1 cellular context compared by ENCODE assay signal in the genomic region with DNA sequence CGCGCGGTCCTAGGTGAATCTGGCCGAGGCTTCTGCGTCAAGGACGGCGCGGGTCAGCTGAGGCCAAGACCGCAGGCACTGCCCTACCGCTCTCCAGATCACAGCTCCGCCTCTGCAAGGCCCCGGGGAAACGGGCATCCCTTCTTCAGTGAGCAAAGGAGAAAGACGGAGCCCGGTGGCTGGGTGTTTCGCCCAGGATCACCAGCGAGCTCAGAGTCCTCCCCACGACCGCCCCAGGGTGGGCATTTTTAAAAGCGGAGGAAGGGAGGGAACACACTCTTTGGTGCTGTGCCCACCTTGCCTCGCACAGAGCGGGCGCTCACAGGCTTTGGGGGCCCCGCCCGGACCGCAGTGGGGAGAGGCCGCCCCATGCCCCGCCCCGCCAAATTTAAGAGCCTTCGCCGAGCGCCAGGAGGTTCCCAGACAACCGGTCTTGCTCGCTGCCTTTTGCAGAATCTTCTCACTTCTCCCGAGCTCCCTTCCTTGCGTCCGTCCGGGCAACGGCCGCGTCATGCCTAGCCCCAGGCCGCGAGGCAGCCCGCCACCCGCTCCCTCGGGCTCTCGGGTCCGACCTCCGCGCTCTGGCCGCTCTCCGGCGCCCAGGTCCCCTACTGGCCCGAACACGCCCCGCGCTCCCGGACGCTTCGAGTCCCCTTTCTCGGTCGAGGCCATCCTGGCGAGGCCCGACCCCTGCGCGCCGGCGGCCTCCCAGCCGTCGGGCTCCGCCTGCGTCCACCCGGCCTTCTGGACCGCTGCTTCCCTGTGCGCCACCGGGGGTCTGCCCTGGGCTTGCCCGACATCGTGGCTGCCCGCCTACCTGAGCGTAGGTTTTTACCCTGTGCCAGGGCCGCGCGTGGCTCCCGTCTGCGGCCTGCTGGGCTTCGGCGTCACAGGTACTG.
TF ChIP-seq lines count a peak whose summit lies in the region.

A gene with protein sequence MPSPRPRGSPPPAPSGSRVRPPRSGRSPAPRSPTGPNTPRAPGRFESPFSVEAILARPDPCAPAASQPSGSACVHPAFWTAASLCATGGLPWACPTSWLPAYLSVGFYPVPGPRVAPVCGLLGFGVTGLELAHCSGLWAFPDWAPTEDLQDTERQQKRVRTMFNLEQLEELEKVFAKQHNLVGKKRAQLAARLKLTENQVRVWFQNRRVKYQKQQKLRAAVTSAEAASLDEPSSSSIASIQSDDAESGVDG (plus strand): TSS at position 419 of the 899 bp plus-strand sequence. CDS start 93 bp downstream, at position 512.

TF ChIP-seq in GM12878, 131 proteins besides CTCF, POLR2A, EP300 and RAD21:
- TF ChIP-seq, protein P1, sequence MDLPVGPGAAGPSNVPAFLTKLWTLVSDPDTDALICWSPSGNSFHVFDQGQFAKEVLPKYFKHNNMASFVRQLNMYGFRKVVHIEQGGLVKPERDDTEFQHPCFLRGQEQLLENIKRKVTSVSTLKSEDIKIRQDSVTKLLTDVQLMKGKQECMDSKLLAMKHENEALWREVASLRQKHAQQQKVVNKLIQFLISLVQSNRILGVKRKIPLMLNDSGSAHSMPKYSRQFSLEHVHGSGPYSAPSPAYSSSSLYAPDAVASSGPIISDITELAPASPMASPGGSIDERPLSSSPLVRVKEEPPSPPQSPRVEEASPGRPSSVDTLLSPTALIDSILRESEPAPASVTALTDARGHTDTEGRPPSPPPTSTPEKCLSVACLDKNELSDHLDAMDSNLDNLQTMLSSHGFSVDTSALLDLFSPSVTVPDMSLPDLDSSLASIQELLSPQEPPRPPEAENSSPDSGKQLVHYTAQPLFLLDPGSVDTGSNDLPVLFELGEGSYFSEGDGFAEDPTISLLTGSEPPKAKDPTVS (IDR thresholded peaks at IDR 0.05; ENCODE audit: low read depth, low read length), result no peak
- TF ChIP-seq SUZ12 (IDR thresholded peaks at IDR 0.05; ENCODE audit: unreplicated experiment), result peak; percentile 69
